10 cellular contexts compared by ENCODE assay signal in the genomic region with DNA sequence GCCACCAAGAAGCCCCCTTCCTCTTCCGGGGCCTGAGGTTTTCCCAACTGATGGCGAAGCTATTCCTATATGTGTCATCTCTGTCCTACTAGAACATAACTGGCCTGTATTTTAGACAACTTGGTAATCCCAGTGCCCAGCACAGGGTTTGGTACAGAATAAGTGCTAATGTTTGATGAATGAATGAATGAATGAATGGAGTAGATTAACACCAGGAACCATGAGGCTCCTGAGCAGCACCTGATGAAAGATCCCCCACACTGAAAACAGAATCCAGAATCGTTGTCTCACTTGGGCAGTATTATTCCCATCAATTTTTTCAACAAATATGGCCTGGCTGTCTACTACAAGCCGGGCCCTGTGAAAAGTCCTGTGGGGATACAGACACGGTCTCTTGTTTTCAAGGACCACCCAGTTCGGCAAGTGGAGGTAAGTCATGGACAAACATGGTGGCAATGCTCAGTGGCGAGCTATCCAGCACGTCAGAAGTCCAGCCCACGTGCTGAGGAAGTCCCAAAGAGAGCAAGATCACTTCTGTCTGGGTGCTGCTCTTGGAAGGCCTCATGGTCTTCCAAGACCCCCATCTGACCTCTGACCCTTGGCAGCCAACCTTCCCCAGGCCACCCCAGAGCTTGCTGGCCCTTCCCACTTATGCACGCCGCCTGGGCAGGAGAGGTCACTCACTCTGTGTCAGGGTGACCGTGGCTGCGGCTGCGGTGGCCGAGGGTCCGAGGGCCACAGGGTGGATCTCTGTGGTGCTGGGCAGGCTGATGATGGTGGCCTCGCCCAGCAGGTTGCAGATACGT. TPM values are rescaled to one million over a fixed set of nuclear protein-coding genes. Genes with fewer than 3 reads are reported as not detected.
A peak's percentile ranks its signal among the peaks of the same experiment; 100 is the strongest.
DNase-seq lines count a peak whose midpoint lies in the region; ATAC-seq, FAIRE-seq and TF ChIP-seq lines count a peak whose summit lies in the region.
"Had no signal": no experiment of that assay in that cellular context is flagged by ENCODE, and none has a peak within 500 bp of the region (broad histone marks: within the 10 kb centered on the region; RNA-seq: fewer than 3 reads in every experiment).

No MANE protein-coding gene starts in this region.

- no peak for FAIRE-seq in GM12891 (lab: Jason Lieb, UNC)

- POLR2A ChIA-PET in activated naive CD8-positive, alpha-beta T cell treated with anti-CD3 and anti-CD28 coated beads, Interleukin-2, amount 10 ng/mL, durations not matched to agents 7 days and 5 days (lab: Charles Lee): interaction anchor here (0.6 to 0.8 kb wide), 3 partner anchors 89 to 498 kb away, joined by 3 to 4 read pairs (median 3); a partner anchor contains a TSS

- H3K9me3 Mint-ChIP-seq in activated naive CD8-positive, alpha-beta T cell treated with anti-CD3 and anti-CD28 coated beads, Interleukin-2, amount 10 ng/mL, durations not matched to agents 7 days and 5 days: no peaks in the 10 kb centered on the region

- H3K27me3 ChIP-seq in iPS-20b (ENCODE audit: insufficient read depth, low read length) (no peaks in the 10 kb centered on the region), subcutaneous abdominal adipose tissue (ENCODE audit: control insufficient read depth in 5 of 5, insufficient read depth in 4 of 5, low read length in 5 of 5) (no peaks in the 10 kb centered on the region)

- H3K36me3 Mint-ChIP-seq in activated naive CD8-positive, alpha-beta T cell treated with anti-CD3 and anti-CD28 coated beads, Interleukin-2, amount 10 ng/mL, durations not matched to agents 7 days and 5 days: peaks cover 9% of the 10 kb centered on the region

- H3K4me3 ChIP-seq in iPS-20b (ENCODE audit: low read length) (peak overlapping the region; percentile 57; the same call in 1 of the 2 replicates), subcutaneous abdominal adipose tissue (ENCODE audit: low read depth in 1 of 5, low read length in 5 of 5) (peak overlapping the region; percentile 67 to 79 (median 78))

- peak; percentile 19 for DNase-seq in NCI-H82 (lab: John Stamatoyannopoulos, UW)
- no peak for DNase-seq in NCI-H82 treated with DMSO at 0.1 percent for 48 hours (lab: John Stamatoyannopoulos, UW; ENCODE audit: unreplicated experiment)
- no peak for DNase-seq in activated naive CD8-positive, alpha-beta T cell treated with anti-CD3 and anti-CD28 coated beads, Interleukin-2, amount 10 ng/mL, durations not matched to agents 7 days and 5 days
- no peak for DNase-seq in GM12891 (ENCODE audit: insufficient read length, low spot score)
- DNase-seq: ACHN, SHP77 had no signal

- H3K4me1 ChIP-seq in iPS-20b (ENCODE audit: insufficient read depth, low read length) (0 out of 2 replicates have a peak, but pooled peaks cover 3% of the 10 kb centered on the region), subcutaneous abdominal adipose tissue (ENCODE audit: control insufficient read depth in 5 of 5, insufficient read depth in 5 of 5, low read length in 5 of 5) (peaks cover 3 to 67% (median 50%) of the 10 kb centered on the region in 5 donors)

- no peak overlapping the region for H3K9ac ChIP-seq in iPS-20b (ENCODE audit: low read depth, low read length)
- H3K9ac ChIP-seq in subcutaneous abdominal adipose tissue (ENCODE audit: low read length in 5 of 5): peak overlapping the region in 3 of 5 donors; percentile 77 to 88 (median 86)

- no peak overlapping the region for H3K27ac ChIP-seq in iPS-20b (ENCODE audit: low read length)
- no peak overlapping the region for H3K27ac ChIP-seq in subcutaneous abdominal adipose tissue (ENCODE audit: low read depth, low read length)

- H3K36me3 ChIP-seq in iPS-20b (ENCODE audit: insufficient read depth, low read depth, low read length) (no peaks in the 10 kb centered on the region), subcutaneous abdominal adipose tissue (ENCODE audit: control insufficient read depth in 5 of 5, insufficient read depth in 5 of 5, low read length in 5 of 5) (peaks cover 0 to 17% (median 13%) of the 10 kb centered on the region in 5 donors)

- no peak overlapping the region for H3K4me3 Mint-ChIP-seq in activated naive CD8-positive, alpha-beta T cell treated with anti-CD3 and anti-CD28 coated beads, Interleukin-2, amount 10 ng/mL, durations not matched to agents 7 days and 5 days

- H3K9me3 ChIP-seq in iPS-20b (ENCODE audit: insufficient read depth, low read depth, low read length) (no peaks in the 10 kb centered on the region), subcutaneous abdominal adipose tissue (ENCODE audit: control insufficient read depth in 5 of 5, low read length in 5 of 5) (no peaks in the 10 kb centered on the region)

- peak overlapping the region; percentile 81 for H3K27ac Mint-ChIP-seq in activated naive CD8-positive, alpha-beta T cell treated with anti-CD3 and anti-CD28 coated beads, Interleukin-2, amount 10 ng/mL, durations not matched to agents 7 days and 5 days

- no peak for TF ChIP-seq POLR2A in GM12891 (IDR thresholded peaks at IDR 0.05; ENCODE audit: low read depth, low read length)

- ATAC-seq in activated naive CD8-positive, alpha-beta T cell treated with anti-CD3 and anti-CD28 coated beads, Interleukin-2, amount 10 ng/mL, durations not matched to agents 7 days and 5 days (ENCODE audit: low read depth): no peak
- ATAC-seq in HG03039 (IDR thresholded peaks at IDR 0.05; ENCODE audit: unreplicated experiment): no peak
- ATAC-seq in GM18858 (IDR thresholded peaks at IDR 0.05; ENCODE audit: unreplicated experiment): no peak

- H3K4me1 Mint-ChIP-seq in activated naive CD8-positive, alpha-beta T cell treated with anti-CD3 and anti-CD28 coated beads, Interleukin-2, amount 10 ng/mL, durations not matched to agents 7 days and 5 days: peaks cover 37% of the 10 kb centered on the region

- H3K27me3 Mint-ChIP-seq in activated naive CD8-positive, alpha-beta T cell treated with anti-CD3 and anti-CD28 coated beads, Interleukin-2, amount 10 ng/mL, durations not matched to agents 7 days and 5 days: no peaks in the 10 kb centered on the region

TF ChIP-seq in GM12891, 5 proteins besides CTCF, POLR2A, EP300 and RAD21:
- TF ChIP-seq SPI1 (IDR thresholded peaks at IDR 0.05; ENCODE audit: low read depth, low read length) (no peak), TAF1 (IDR thresholded peaks at IDR 0.05; ENCODE audit: low read depth, low read length) (no peak), PAX5 (IDR thresholded peaks at IDR 0.05; ENCODE audit: insufficient read depth, low read length, severe bottlenecking) (no peak), POLR2AphosphoS5 (IDR thresholded peaks at IDR 0.05; ENCODE audit: low read depth, low read length) (no peak), POU2F2 (IDR thresholded peaks at IDR 0.05; ENCODE audit: low read depth, low read length) (no peak)

RNA-seq across cellular contexts. Expression of gene NAIF1, which starts 1.0 kb away (rescaled TPM):
- 10 to 100 TPM; 11.8 to 13.2 TPM for total RNA-seq in activated naive CD8-positive, alpha-beta T cell treated with anti-CD3 and anti-CD28 coated beads, Interleukin-2, amount 10 ng/mL, durations not matched to agents 7 days and 5 days
- polyA plus RNA-seq in GM12891 (2012; ENCODE audit: low read depth, missing spikeins): 7.0 TPM

RNA-seq across cellular contexts. Expression of gene SLC25A25, which starts 1.9 kb away (rescaled TPM):
- 10 to 100 TPM; 21.2 to 21.8 TPM for total RNA-seq in activated naive CD8-positive, alpha-beta T cell treated with anti-CD3 and anti-CD28 coated beads, Interleukin-2, amount 10 ng/mL, durations not matched to agents 7 days and 5 days
- polyA plus RNA-seq in GM12891 (2012; ENCODE audit: low read depth, missing spikeins): 5.1 TPM
